Comparison of ENCODE assay signal across 29 cellular contexts in the genomic region with DNA sequence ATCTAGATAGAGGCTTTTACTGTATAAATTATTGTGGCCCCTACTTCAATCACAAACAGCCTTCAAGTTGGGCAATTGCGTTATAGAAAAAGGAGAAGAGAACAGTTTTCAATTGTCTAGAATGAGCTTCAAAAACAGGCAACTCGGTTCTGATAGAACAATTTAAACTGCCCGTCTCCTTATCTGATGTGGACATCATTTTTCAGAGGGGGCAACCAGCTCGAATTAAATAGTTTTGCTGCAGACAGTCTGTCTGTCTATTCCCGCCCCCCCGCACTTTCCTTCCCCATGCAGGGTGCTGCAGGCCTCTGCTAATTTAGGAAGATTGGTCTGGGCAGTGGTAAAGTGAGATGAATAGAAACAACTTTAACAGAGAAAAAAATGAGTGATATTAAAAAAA.
"Had no signal": no experiment of that assay in that cellular context is flagged by ENCODE, and none has a peak within 500 bp of the region (broad histone marks: within the 10 kb centered on the region; RNA-seq: fewer than 3 reads in every experiment).

No MANE protein-coding gene starts in this region.

- H3K27me3 Mint-ChIP-seq: progenitor cell of endocrine pancreas; stimulated activated naive B cell treated with anti-CD40 and anti-IgM and Interleukin-4, amounts not matched to agents 10 μg/mL and 1 μg/mL and 100 μg/mL, for 72 hours; stimulated activated naive CD8-positive, alpha-beta T cell treated with anti-CD3 and anti-CD28 coated beads, Interleukin-15, Interleukin-2, amounts not matched to agents 100 ng/mL and 50 ng/mL, for 24 hours had no signal

- H3K27me3 ChIP-seq: neural progenitor cell, neutrophil, ovary, right lobe of liver, sigmoid colon, stomach, thyroid gland, tibial nerve, upper lobe of left lung, vagina had no signal

- H3K4me3 ChIP-seq: neural progenitor cell, ovary, psoas muscle, right lobe of liver, sigmoid colon, stomach, thoracic aorta, thyroid gland, tibial nerve, upper lobe of left lung, vagina had no signal

- H3K36me3 ChIP-seq: neural progenitor cell, neutrophil, ovary, right lobe of liver, sigmoid colon, thoracic aorta, thyroid gland, upper lobe of left lung, vagina had no signal

- H2AFZ ChIP-seq: neural progenitor cell, parathyroid adenoma had no signal

- H3K36me3 Mint-ChIP-seq: stimulated activated effector memory CD8-positive, alpha-beta T cell treated with anti-CD3 and anti-CD28 coated beads, Interleukin-12 subunit alpha, Interleukin-12 subunit beta, amount 100 ng/mL, for 72 hours had no signal

- H3K4me2 ChIP-seq: neural progenitor cell had no signal

- H3K79me2 ChIP-seq: parathyroid adenoma had no signal

- DNase-seq: natural killer cell; nucleus accumbens; ovary; posterior cingulate gyrus; psoas muscle; right cardiac atrium; right lobe of liver; sigmoid colon; small intestine; stimulated activated CD4-positive, alpha-beta T cell treated with anti-CD3 and anti-CD28 coated beads, Interleukin-15, amount 100 ng/mL, for 24 hours; stimulated activated CD4-positive, alpha-beta T cell treated with anti-CD3 and anti-CD28 coated beads, Interleukin-2, amount 100 ng/mL, for 24 hours; stimulated activated CD4-positive, alpha-beta T cell treated with anti-CD3 and anti-CD28 coated beads, Interleukin-2, amount 100 ng/mL, for 48 hours; stimulated activated CD4-positive, alpha-beta T cell treated with anti-CD3 and anti-CD28 coated beads, Interleukin-4, amount 100 ng/mL, for 24 hours; stimulated activated naive B cell treated with anti-CD40 and anti-IgM and Interleukin-4, amounts not matched to agents 10 μg/mL and 1 μg/mL and 100 μg/mL, for 72 hours; stimulated activated naive CD4-positive, alpha-beta T cell treated with Interleukin-2 at 50 U/mL for 16 hours; stomach; thyroid gland; trophoblast cell; upper lobe of left lung had no signal

- H3K9me3 ChIP-seq: neutrophil, right lobe of liver, sigmoid colon, thoracic aorta, thyroid gland, vagina had no signal

- H3K4me1 ChIP-seq: neural progenitor cell, parathyroid adenoma, psoas muscle, right lobe of liver, sigmoid colon, stomach, thyroid gland, tibial nerve, upper lobe of left lung, vagina had no signal

- H3K4me1 Mint-ChIP-seq: natural killer cell; nephron; stimulated activated effector memory CD8-positive, alpha-beta T cell treated with anti-CD3 and anti-CD28 coated beads, Interleukin-12 subunit alpha, Interleukin-12 subunit beta, amount 100 ng/mL, for 72 hours; stimulated activated naive B cell treated with anti-CD40 and anti-IgM and Interleukin-4, amounts not matched to agents 10 μg/mL and 1 μg/mL and 100 μg/mL, for 72 hours had no signal

- ATAC-seq: natural killer cell; psoas muscle; right cardiac atrium; right lobe of liver; stimulated activated effector memory CD8-positive, alpha-beta T cell treated with anti-CD3 and anti-CD28 coated beads, Interleukin-12 subunit alpha, Interleukin-12 subunit beta, amount 100 ng/mL, for 72 hours; stimulated activated naive B cell treated with anti-CD40 and anti-IgM and Interleukin-4, amounts not matched to agents 10 μg/mL and 1 μg/mL and 100 μg/mL, for 72 hours had no signal

- H3K27ac ChIP-seq: neural progenitor cell, neutrophil, ovary, parathyroid adenoma, psoas muscle, right lobe of liver, sigmoid colon, stomach, thoracic aorta, thyroid gland, tibial nerve, upper lobe of left lung, vagina had no signal

- H3K4me3 Mint-ChIP-seq: natural killer cell; nephron; neural progenitor cell; stimulated activated effector memory CD8-positive, alpha-beta T cell treated with anti-CD3 and anti-CD28 coated beads, Interleukin-12 subunit alpha, Interleukin-12 subunit beta, amount 100 ng/mL, for 72 hours; stimulated activated naive B cell treated with anti-CD40 and anti-IgM and Interleukin-4, amounts not matched to agents 10 μg/mL and 1 μg/mL and 100 μg/mL, for 72 hours; stimulated activated naive CD8-positive, alpha-beta T cell treated with anti-CD3 and anti-CD28 coated beads, Interleukin-15, Interleukin-2, amounts not matched to agents 100 ng/mL and 50 ng/mL, for 24 hours had no signal

- H3K9ac ChIP-seq: neural progenitor cell, parathyroid adenoma had no signal
